In genomic region chr11:47220401-47220821, GRCh38 we compare ENCODE assay signal across 10 cellular contexts. TPM values are rescaled to one million over a fixed set of nuclear protein-coding genes. Genes with fewer than 3 reads are reported as not detected.
DNase-seq lines count a peak whose midpoint lies in the region; ATAC-seq, FAIRE-seq and TF ChIP-seq lines count a peak whose summit lies in the region.
"Had no signal": no experiment of that assay in that cellular context is flagged by ENCODE, and none has a peak within 500 bp of the region (broad histone marks: within the 10 kb centered on the region; RNA-seq: fewer than 3 reads in every experiment).

No MANE protein-coding gene starts in this region.

- no peak for DNase-seq in GM12892 (ENCODE audit: insufficient read length)
- peak; percentile 73 for DNase-seq in hepatic stellate cell (ENCODE audit: low spot score)
- DNase-seq in GM19240 (ENCODE audit: insufficient read length, low spot score) = no peak
- no peak for DNase-seq in NCI-H524 treated with DMSO at 0.1 percent for 48 hours (lab: John Stamatoyannopoulos, UW)
- DNase-seq: DND-41 had no signal

- peak; percentile 17 for FAIRE-seq in GM12892 (lab: Jason Lieb, UNC)

- H3K4me1 Mint-ChIP-seq in activated T-helper 17 cell treated with anti-CD3 and anti-CD28 coated beads, Interleukin-2, amount 50 U/mL, for 72 hours = peaks cover 24% of the 10 kb centered on the region

- peaks cover 33% of the 10 kb centered on the region for H3K4me1 ChIP-seq in ACC112 (ENCODE audit: control insufficient read depth, insufficient read depth, low read length, unreplicated experiment)

- no peaks in the 10 kb centered on the region for H3K9me3 Mint-ChIP-seq in activated T-helper 17 cell treated with anti-CD3 and anti-CD28 coated beads, Interleukin-2, amount 50 U/mL, for 72 hours

- no peak for TF ChIP-seq POLR2A in GM12892 (IDR thresholded peaks at IDR 0.05; ENCODE audit: low read depth, low read length)

- no peak overlapping the region for H2AFZ ChIP-seq in ACC112 (ENCODE audit: low read length, unreplicated experiment)

- H3K36me3 Mint-ChIP-seq in activated T-helper 17 cell treated with anti-CD3 and anti-CD28 coated beads, Interleukin-2, amount 50 U/mL, for 72 hours (ENCODE audit: low read depth) = peaks cover 97% of the 10 kb centered on the region

- ATAC-seq in activated T-helper 17 cell treated with anti-CD3 and anti-CD28 coated beads, Interleukin-2, amount 50 U/mL, for 72 hours (replicated peaks) = no peak
- ATAC-seq in HG03139 (IDR thresholded peaks at IDR 0.05; ENCODE audit: unreplicated experiment) (no peak), HG02763 (IDR thresholded peaks at IDR 0.05; ENCODE audit: unreplicated experiment) (no peak)

- peaks cover 10% of the 10 kb centered on the region; the same call in 1 of the 2 replicates for H3K36me3 ChIP-seq in ACC112 (ENCODE audit: insufficient read depth, low read length)

- peak overlapping the region; percentile 42 for H3K4me3 Mint-ChIP-seq in activated T-helper 17 cell treated with anti-CD3 and anti-CD28 coated beads, Interleukin-2, amount 50 U/mL, for 72 hours

- peak overlapping the region; percentile 64 for H3K27ac ChIP-seq in ACC112 (ENCODE audit: low read depth, low read length)

- H3K4me3 ChIP-seq in ACC112 (ENCODE audit: low read depth, low read length) = no peak overlapping the region
- H3K4me3 ChIP-seq: lung had no signal

- peak overlapping the region; percentile 78 for H3K27ac Mint-ChIP-seq in activated T-helper 17 cell treated with anti-CD3 and anti-CD28 coated beads, Interleukin-2, amount 50 U/mL, for 72 hours

- no peaks in the 10 kb centered on the region for H3K27me3 Mint-ChIP-seq in activated T-helper 17 cell treated with anti-CD3 and anti-CD28 coated beads, Interleukin-2, amount 50 U/mL, for 72 hours

- H3K27me3 ChIP-seq in ACC112 (ENCODE audit: insufficient read depth, low read length) = no peaks in the 10 kb centered on the region

- H3K79me2 ChIP-seq in ACC112 (ENCODE audit: control insufficient read depth, insufficient read depth, low read length, unreplicated experiment) = peaks cover 18% of the 10 kb centered on the region

RNA-seq across cellular contexts. Expression of gene DDB2, which starts 5.6 kb away (rescaled TPM):
- 130 TPM for polyA plus RNA-seq in GM12892 (2012; ENCODE audit: missing spikeins)
- total RNA-seq in activated T-helper 17 cell treated with anti-CD3 and anti-CD28 coated beads, Interleukin-2, amount 50 U/mL, for 72 hours = 100 to 1,000 TPM; 202 to 335 TPM

RNA-seq across cellular contexts. Expression of gene ACP2, which starts 28.2 kb away (rescaled TPM):
- 7.1 TPM for polyA plus RNA-seq in GM12892 (2012; ENCODE audit: missing spikeins)
- total RNA-seq in activated T-helper 17 cell treated with anti-CD3 and anti-CD28 coated beads, Interleukin-2, amount 50 U/mL, for 72 hours = 10 to 100 TPM; 11.1 to 14.8 TPM

RNA-seq across cellular contexts. Expression of gene PACSIN3, which starts 34.2 kb away (rescaled TPM):
- polyA plus RNA-seq in GM12892 (2012; ENCODE audit: missing spikeins) = 1.2 TPM
- total RNA-seq in activated T-helper 17 cell treated with anti-CD3 and anti-CD28 coated beads, Interleukin-2, amount 50 U/mL, for 72 hours = 1 to 10 TPM; 3.2 to 3.5 TPM

RNA-seq across cellular contexts. Expression of gene NR1H3, which starts 37.4 kb away (rescaled TPM):
- 3.0 TPM for polyA plus RNA-seq in GM12892 (2012; ENCODE audit: missing spikeins)
- 10 to 100 TPM in 1 of 2 donors, 1 to 10 TPM in 1; 7.5 to 12.4 TPM for total RNA-seq in activated T-helper 17 cell treated with anti-CD3 and anti-CD28 coated beads, Interleukin-2, amount 50 U/mL, for 72 hours

RNA-seq across cellular contexts. Expression of gene ARFGAP2, which starts 43.7 kb away (rescaled TPM):
- polyA plus RNA-seq in GM12892 (2012; ENCODE audit: missing spikeins) = 40.7 TPM
- total RNA-seq in activated T-helper 17 cell treated with anti-CD3 and anti-CD28 coated beads, Interleukin-2, amount 50 U/mL, for 72 hours = 10 to 100 TPM; 70.0 to 96.9 TPM
